ENCODE assay signal across 8 cellular contexts in the genomic region with DNA sequence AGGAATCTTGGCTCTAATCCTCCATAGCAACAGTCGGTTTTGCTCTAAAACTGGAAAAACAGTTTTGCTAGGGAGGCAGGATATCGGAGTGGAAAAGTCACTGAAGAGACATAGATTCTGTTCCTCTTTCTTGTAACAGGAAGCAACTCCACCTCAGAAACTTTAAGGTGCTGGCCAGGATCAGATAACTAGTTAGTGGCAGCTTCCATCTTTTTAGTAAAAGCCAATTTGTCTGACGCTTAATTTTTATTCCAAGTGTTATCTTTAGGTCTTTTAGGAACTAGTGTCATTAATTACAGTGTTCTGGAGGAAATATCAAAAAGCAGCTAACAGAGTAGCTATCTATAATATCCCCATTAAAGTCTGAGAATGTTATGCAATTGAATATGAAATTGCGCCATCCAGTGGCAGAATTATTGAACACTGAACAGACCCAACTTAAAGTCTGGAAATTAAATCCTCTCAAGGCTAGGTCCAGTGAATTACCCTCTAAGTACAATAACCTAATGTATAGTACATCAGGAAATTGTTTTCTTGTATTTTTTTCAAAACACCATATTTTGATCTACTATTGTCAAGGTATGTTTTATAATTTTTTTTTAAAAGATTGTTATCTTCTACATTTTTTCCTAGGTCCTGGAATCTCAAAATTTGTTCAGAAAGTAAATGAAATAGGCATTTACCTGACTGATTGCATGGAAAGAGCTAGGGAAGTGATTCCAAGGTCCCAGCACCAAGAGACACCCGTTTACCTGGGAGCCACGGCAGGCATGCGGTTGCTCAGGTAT.
DNase-seq lines count a peak whose midpoint lies in the region; ATAC-seq, FAIRE-seq and TF ChIP-seq lines count a peak whose summit lies in the region.

No MANE protein-coding gene starts in this region.

- H3K4me2 ChIP-seq in PC-3 (ENCODE audit: low read length) (no peak overlapping the region), K562 (ENCODE audit: insufficient read depth, low read length) (no peak overlapping the region), smooth muscle cell (peak overlapping the region; percentile 60)

- POLR2A ChIA-PET in A673 (lab: Charles Lee; ENCODE audit: low non-redundant PET): no interaction called here
- POLR2A ChIA-PET in PC-3 (lab: Charles Lee; ENCODE audit: unreplicated experiment): no interaction called here
- POLR2A ChIA-PET in K562 (lab: Yijun Ruan, JAX): interaction anchor here (0.7 kb wide), 1 partner anchor 969 kb away, joined by 4 read pairs; no protein-coding TSS in a partner anchor

- H3F3A ChIP-seq in PC-3 (ENCODE audit: low read length, unreplicated experiment): no peaks in the 10 kb centered on the region
- H3F3A ChIP-seq in smooth muscle cell (ENCODE audit: low read depth): peaks cover 9% of the 10 kb centered on the region

- H3K79me2 ChIP-seq in PC-3 (ENCODE audit: low read length): no peaks in the 10 kb centered on the region
- H3K79me2 ChIP-seq in K562 (ENCODE audit: control insufficient read depth, insufficient read depth, low read length): no peaks in the 10 kb centered on the region
- no peaks in the 10 kb centered on the region for H3K79me2 ChIP-seq in smooth muscle cell (ENCODE audit: low read depth)

- intact Hi-C loops in A673 (cut with micrococcal nuclease; ENCODE audit: unreplicated experiment): loop anchor here (1.0 to 5.0 kb wide), 2 partner anchors 148 to 470 kb away; no protein-coding TSS in a partner anchor
- intact Hi-C loops in PC-3 (cut with micrococcal nuclease): loop anchor here (1.0 to 10.0 kb wide), 2 partner anchors 148 to 453 kb away; no protein-coding TSS in a partner anchor
- intact Hi-C loops in K562 (cut with micrococcal nuclease): loop anchor here (1.0 to 10.0 kb wide), 3 partner anchors 100 to 467 kb away; no protein-coding TSS in a partner anchor

- H4K20me1 ChIP-seq in PC-3 (ENCODE audit: low read length) (no peaks in the 10 kb centered on the region), K562 (replicated peaks; ENCODE audit: control insufficient read depth, insufficient read depth, low read length) (no peaks in the 10 kb centered on the region), smooth muscle cell (ENCODE audit: low read depth) (no peaks in the 10 kb centered on the region)

- H3K9me3 ChIP-seq in A673 (ENCODE audit: low read depth, low read length, poor library complexity, severe bottlenecking) (no peaks in the 10 kb centered on the region), PC-3 (ENCODE audit: low read length) (no peaks in the 10 kb centered on the region), K562 (replicated peaks; ENCODE audit: control insufficient read depth, insufficient read depth, low read depth, low read length) (no peaks in the 10 kb centered on the region), smooth muscle cell (replicated peaks; ENCODE audit: low read depth) (no peaks in the 10 kb centered on the region)

- H3K9me2 ChIP-seq in PC-3 (replicated peaks; ENCODE audit: low read length): no peaks in the 10 kb centered on the region

- peak; percentile 38 for ATAC-seq in HG03159 (IDR thresholded peaks at IDR 0.05; ENCODE audit: unreplicated experiment)
- peak; percentile 43 for ATAC-seq in PC-3
- peak; percentile 89 for ATAC-seq in K562
- ATAC-seq in HG03457 (IDR thresholded peaks at IDR 0.05; ENCODE audit: unreplicated experiment): no peak

- BruUV-seq in A673 (replicated peaks; lab: Mats Ljungman, UMichigan) (no TSS peak), PC-3 (replicated peaks; lab: Mats Ljungman, UMichigan) (no TSS peak), K562 (replicated peaks; lab: Mats Ljungman, UMichigan) (no TSS peak)

- no peak for TF ChIP-seq POLR2A in K562 (conservative IDR thresholded peaks at IDR 0.05)

- WGBS in K562 (ENCODE audit: insufficient coverage, low coverage, missing lambda C conversion rate): 5% methylated on average over 7 of the region's 7 CpGs
- 40% methylated on average over 7 of the region's 7 CpGs for WGBS in smooth muscle cell (ENCODE audit: low lambda C conversion rate)

- FAIRE-seq in K562 (lab: Jason Lieb, UNC): peak; percentile 69

- in situ Hi-C loops in K562 (cut with MboI): loop anchor here (25.0 kb wide), 1 partner anchor 455 kb away; no protein-coding TSS in a partner anchor

- H3K27ac ChIP-seq in A673 (ENCODE audit: low read depth, low read length, poor library complexity, severe bottlenecking): no peak overlapping the region
- H3K27ac ChIP-seq in PC-3 (ENCODE audit: low read length): no peak overlapping the region
- H3K27ac ChIP-seq in K562 (ENCODE audit: extremely low read depth, low read depth, low read length): no peak overlapping the region
- H3K27ac ChIP-seq in smooth muscle cell (ENCODE audit: low read depth): peak overlapping the region; percentile 41

- no peaks in the 10 kb centered on the region for H3K4me1 ChIP-seq in A673 (ENCODE audit: insufficient read depth, low read length, poor library complexity, severe bottlenecking)
- no peaks in the 10 kb centered on the region for H3K4me1 ChIP-seq in PC-3 (ENCODE audit: insufficient read depth, low read length)
- no peaks in the 10 kb centered on the region for H3K4me1 ChIP-seq in K562 (replicated peaks in 1 of 2; ENCODE audit: control insufficient read depth in 2 of 2, insufficient read depth in 2 of 2, low read length in 2 of 2)
- H3K4me1 ChIP-seq in smooth muscle cell (ENCODE audit: low read depth): peaks cover 11% of the 10 kb centered on the region

- DNase-seq in A673 (ENCODE audit: low spot score): peak; percentile 74
- DNase-seq in ELF-1 (ENCODE audit: low read depth, low spot score): peak; percentile 4
- peak; percentile 72 for DNase-seq in PC-3
- DNase-seq in K562 (ENCODE audit: extremely low read depth in 1 of 4, low spot score in 3 of 4): peak; percentile 31 to 66 (median 38)
- DNase-seq in iPS-NIHi11 (ENCODE audit: low spot score): peak; percentile 52
- DNase-seq in smooth muscle cell (lab: John Stamatoyannopoulos, UW; ENCODE audit: unreplicated experiment): no peak

- H2AFZ ChIP-seq in PC-3 (ENCODE audit: low read length) (no peak overlapping the region), K562 (ENCODE audit: low read depth, low read length) (peak overlapping the region; percentile 8; the same call in 1 of the 2 replicates), smooth muscle cell (ENCODE audit: low read depth) (peak overlapping the region; percentile 82)

- CTCF ChIA-PET in A673 (lab: Charles Lee): interaction anchor here (6.9 kb wide), 1 partner anchor 148 kb away, joined by 84 read pairs; a partner anchor contains a TSS
- CTCF ChIA-PET in PC-3 (lab: Charles Lee): interaction anchor here (3.4 kb wide), 1 partner anchor 148 kb away, joined by 30 read pairs; a partner anchor contains a TSS
- CTCF ChIA-PET in K562 (lab: Yijun Ruan, JAX; ENCODE audit: low intra/inter-chr PET ratio): interaction anchor here (2.3 kb wide), 1 partner anchor 148 kb away, joined by 20 read pairs; a partner anchor contains a TSS

- peak; percentile 72 to 86 for TF ChIP-seq RAD21 in K562 (CRISPR knock-in tag; conservative IDR thresholded peaks at IDR 0.05 in 1 of 2, IDR thresholded peaks at IDR 0.05 in 1 of 2)

- H3K9me1 ChIP-seq in K562 (ENCODE audit: control insufficient read depth, insufficient read depth, low read length): no peaks in the 10 kb centered on the region

- H3K4me3 ChIP-seq in A673 (ENCODE audit: low read depth, low read length, poor library complexity, severe bottlenecking) (no peak overlapping the region), PC-3 (ENCODE audit: low read length) (no peak overlapping the region), K562 (no peak overlapping the region), smooth muscle cell (no peak overlapping the region)

- H3K27me3 ChIP-seq in A673 (replicated peaks; ENCODE audit: insufficient read depth, low read depth, low read length, poor library complexity) (no peaks in the 10 kb centered on the region), PC-3 (ENCODE audit: low read length) (peaks cover 22% of the 10 kb centered on the region), K562 (ENCODE audit: control insufficient read depth in 2 of 2, insufficient read depth in 2 of 2, low read length in 2 of 2) (no peaks in the 10 kb centered on the region), smooth muscle cell (ENCODE audit: low read depth) (no peaks in the 10 kb centered on the region)

- no peak overlapping the region for H3K9ac ChIP-seq in PC-3 (ENCODE audit: low read length)
- H3K9ac ChIP-seq in K562 (ENCODE audit: insufficient read depth in 1 of 2, low read depth in 2 of 2, low read length in 2 of 2): no peak overlapping the region
- no peak overlapping the region for H3K9ac ChIP-seq in smooth muscle cell (ENCODE audit: low read depth)

- peak; percentile 79 for TF ChIP-seq CTCF in A673 (conservative IDR thresholded peaks at IDR 0.05; ENCODE audit: low read depth, low read length)
- TF ChIP-seq CTCF in PC-3 (conservative IDR thresholded peaks at IDR 0.05; ENCODE audit: low read depth, low read length): peak; percentile 74
- peak; percentile 55 to 70 (median 61); a peak in 5 of 6 replicates for TF ChIP-seq CTCF in K562 (IDR thresholded peaks at IDR 0.05 in 2 of 3, conservative IDR thresholded peaks at IDR 0.05 in 1 of 3; ENCODE audit: insufficient read depth in 2 of 3, low read depth in 1 of 3, low read length in 3 of 3)
- TF ChIP-seq CTCF in smooth muscle cell (IDR thresholded peaks at IDR 0.05; ENCODE audit: borderline replicate concordance, insufficient read depth, poor library complexity, severe bottlenecking): peak; percentile 74

- H3K36me3 ChIP-seq in A673 (ENCODE audit: insufficient read depth, low read length, poor library complexity, severe bottlenecking) (no peaks in the 10 kb centered on the region), PC-3 (ENCODE audit: low read depth, low read length) (no peaks in the 10 kb centered on the region), K562 (ENCODE audit: control insufficient read depth, insufficient read depth, low read length) (no peaks in the 10 kb centered on the region), smooth muscle cell (ENCODE audit: low read depth) (no peaks in the 10 kb centered on the region)

- TF ChIP-seq EP300 in K562 (IDR thresholded peaks at IDR 0.05; ENCODE audit: low read length): no peak

TF ChIP-seq in K562, 482 proteins besides CTCF, POLR2A, EP300 and RAD21 (continues in another document):
- TF ChIP-seq ZNF766 (CRISPR knock-in tag; conservative IDR thresholded peaks at IDR 0.05) (0 out of 2 replicates have a peak, but pooled peaks have one; percentile 31), ZNF589 (CRISPR knock-in tag; IDR thresholded peaks at IDR 0.05; ENCODE audit: low read depth) (no peak)
- TF ChIP-seq, protein P1, sequence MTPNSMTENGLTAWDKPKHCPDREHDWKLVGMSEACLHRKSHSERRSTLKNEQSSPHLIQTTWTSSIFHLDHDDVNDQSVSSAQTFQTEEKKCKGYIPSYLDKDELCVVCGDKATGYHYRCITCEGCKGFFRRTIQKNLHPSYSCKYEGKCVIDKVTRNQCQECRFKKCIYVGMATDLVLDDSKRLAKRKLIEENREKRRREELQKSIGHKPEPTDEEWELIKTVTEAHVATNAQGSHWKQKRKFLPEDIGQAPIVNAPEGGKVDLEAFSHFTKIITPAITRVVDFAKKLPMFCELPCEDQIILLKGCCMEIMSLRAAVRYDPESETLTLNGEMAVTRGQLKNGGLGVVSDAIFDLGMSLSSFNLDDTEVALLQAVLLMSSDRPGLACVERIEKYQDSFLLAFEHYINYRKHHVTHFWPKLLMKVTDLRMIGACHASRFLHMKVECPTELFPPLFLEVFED (CRISPR knock-in tag; conservative IDR thresholded peaks at IDR 0.05): no peak
